Comparison of ENCODE assay signal across 10 cellular contexts in genomic region chr11:118264568-118265470, GRCh38. TPM values are rescaled to one million over a fixed set of nuclear protein-coding genes. Genes with fewer than 3 reads are reported as not detected.
A peak's percentile ranks its signal among the peaks of the same experiment; 100 is the strongest.
DNase-seq lines count a peak whose midpoint lies in the region; ATAC-seq and TF ChIP-seq lines count a peak whose summit lies in the region.
"Had no signal": no experiment of that assay in that cellular context is flagged by ENCODE, and none has a peak within 500 bp of the region (broad histone marks: within the 10 kb centered on the region; RNA-seq: fewer than 3 reads in every experiment).

No MANE protein-coding gene starts in this region.

- ATAC-seq in GM18519 (IDR thresholded peaks at IDR 0.05; ENCODE audit: low FRiP score, unreplicated experiment), result no peak

- H3K27ac ChIP-seq in H9 (ENCODE audit: insufficient read length, low read depth, low read length), result no peak overlapping the region
- H3K27ac ChIP-seq in WERI-Rb-1, result peak overlapping the region; percentile 14; the same call in 1 of the 2 replicates
- H3K27ac ChIP-seq in iPS DF 6.9 (ENCODE audit: low read length), result no peak overlapping the region
- H3K27ac ChIP-seq in dorsolateral prefrontal cortex, result no peak overlapping the region

- H3K9me3 Mint-ChIP-seq in H9, result no peaks in the 10 kb centered on the region; a peak in 1 of 5 replicates

- H3K4me1 Mint-ChIP-seq in H9, result peaks cover 25 to 37% of the 10 kb centered on the region in 2 experiments

- H3K56ac ChIP-seq in H9 (ENCODE audit: insufficient read length, low read depth, low read length), result no peak overlapping the region

- no peak overlapping the region for H4K8ac ChIP-seq in H9 (replicated peaks; ENCODE audit: insufficient read length, low read depth, low read length)

- H2BK120ac ChIP-seq in H9 (ENCODE audit: low read depth, low read length, poor library complexity, severe bottlenecking), result no peak overlapping the region

- TF ChIP-seq CTCF in H9 (conservative IDR thresholded peaks at IDR 0.05) (0 out of 3 replicates have a peak, but pooled peaks have one; percentile 2), WERI-Rb-1 (IDR thresholded peaks at IDR 0.05; ENCODE audit: low read depth, low read length) (no peak), dorsolateral prefrontal cortex (IDR thresholded peaks at IDR 0.05 in 54 of 56, conservative IDR thresholded peaks at IDR 0.05 in 2 of 56; ENCODE audit: low read depth in 1 of 56, partially characterized antibody in 56 of 56) (no peak)

- intact Hi-C loops in dorsolateral prefrontal cortex (cut with DNase I), result no loop called here

- no peak overlapping the region for H2AK5ac ChIP-seq in H9 (ENCODE audit: insufficient read length, low read length)

- H2BK12ac ChIP-seq in H9 (ENCODE audit: insufficient read length, low read depth, low read length), result no peak overlapping the region

- peaks cover 94% of the 10 kb centered on the region for H3K27me3 Mint-ChIP-seq in H9 (ENCODE audit: low read depth)

- no peak overlapping the region for H3K23ac ChIP-seq in H9 (ENCODE audit: insufficient read length, low read depth, low read length)

- no peak overlapping the region for H2BK15ac ChIP-seq in H9 (ENCODE audit: low read depth, low read length)

- peak overlapping the region; percentile 0 for H2AFZ ChIP-seq in H9 (ENCODE audit: low read length)

- no peak overlapping the region for H2BK5ac ChIP-seq in H9 (ENCODE audit: insufficient read length, low read length)

- H3K23me2 ChIP-seq in H9 (ENCODE audit: insufficient read length, low read depth, low read length, poor library complexity, severe bottlenecking), result peaks cover 4% of the 10 kb centered on the region

- H2BK20ac ChIP-seq in H9 (ENCODE audit: low read depth, low read length, poor library complexity, severe bottlenecking), result no peak overlapping the region

- peak overlapping the region in 2 of 3 experiments; percentile 17 to 62; a peak in 4 of 7 replicates for H3K27ac Mint-ChIP-seq in H9

- no peaks in the 10 kb centered on the region for H3K79me1 ChIP-seq in H9 (ENCODE audit: insufficient read depth, low read depth, low read length, poor library complexity, severe bottlenecking)

- no peak overlapping the region for H3K18ac ChIP-seq in H9 (ENCODE audit: insufficient read length, low read depth, low read length)

- no peak overlapping the region for H3K9ac ChIP-seq in H9 (ENCODE audit: extremely low read depth, insufficient read length, low read length)

- H3K9me3 ChIP-seq in H9 (ENCODE audit: control insufficient read depth, low read depth, low read length) (no peaks in the 10 kb centered on the region), WERI-Rb-1 (ENCODE audit: severe bottlenecking) (no peaks in the 10 kb centered on the region), iPS DF 6.9 (ENCODE audit: control insufficient read depth, insufficient read depth, low read length) (no peaks in the 10 kb centered on the region)

- peaks cover 8% of the 10 kb centered on the region; the same call in 1 of the 2 replicates for H3K27me3 ChIP-seq in H9 (ENCODE audit: insufficient read depth, low read length)
- no peaks in the 10 kb centered on the region for H3K27me3 ChIP-seq in WERI-Rb-1 (ENCODE audit: insufficient read depth, low read depth, severe bottlenecking)
- H3K27me3 ChIP-seq in iPS DF 6.9 (ENCODE audit: control insufficient read depth, insufficient read depth, low read length), result peaks cover 4% of the 10 kb centered on the region; the same call in 1 of the 2 replicates
- peaks cover 0 to 95% (median 50%) of the 10 kb centered on the region in 45 donors for H3K27me3 ChIP-seq in dorsolateral prefrontal cortex

- H3K4ac ChIP-seq in H9 (ENCODE audit: low read depth, low read length), result no peak overlapping the region

- H4K5ac ChIP-seq in H9 (ENCODE audit: insufficient read length, low read depth, low read length), result no peak overlapping the region

- no peaks in the 10 kb centered on the region; the same call in none of the 2 replicates for H3K4me1 ChIP-seq in H9 (ENCODE audit: insufficient read depth, low read length)
- no peaks in the 10 kb centered on the region for H3K4me1 ChIP-seq in iPS DF 6.9 (ENCODE audit: control insufficient read depth, insufficient read depth, low read length)

- H3K14ac ChIP-seq in H9 (ENCODE audit: insufficient read depth, low read length), result no peak overlapping the region

- H3K36me3 ChIP-seq in WERI-Rb-1 (no peaks in the 10 kb centered on the region), iPS DF 6.9 (ENCODE audit: control insufficient read depth, insufficient read depth, low read length) (no peaks in the 10 kb centered on the region)

- no CpG with 5 or more reads among the region's 14 CpGs for WGBS in H9 (ENCODE audit: extremely low coverage, insufficient read length, low lambda C conversion rate)
- no CpG with 5 or more reads among the region's 14 CpGs for WGBS in iPS DF 6.9 (ENCODE audit: insufficient coverage, insufficient read length)

- no peak overlapping the region for H4K91ac ChIP-seq in H9 (ENCODE audit: insufficient read length, low read depth, low read length)

- H3T11ph ChIP-seq in H9 (ENCODE audit: low read length), result no peak overlapping the region

- H4K20me1 ChIP-seq in H9 (ENCODE audit: control insufficient read depth, insufficient read depth, insufficient read length), result no peaks in the 10 kb centered on the region

- DNase-seq in H9, result no peak
- DNase-seq in WERI-Rb-1, result peak; percentile 30
- no peak for DNase-seq in iPS DF 6.9 (ENCODE audit: low read depth, low spot score)
- DNase-seq in retina, result peak; percentile 14
- DNase-seq in dorsolateral prefrontal cortex, result no peak
- DNase-seq in CD1c-positive myeloid dendritic cell (ENCODE audit: extremely low spot score), result no peak
- no peak for DNase-seq in DMS79 (lab: John Stamatoyannopoulos, UW)
- DNase-seq: NCI-H446 treated with DMSO at 0.1 percent for 48 hours had no signal

- H3K79me2 ChIP-seq in H9 (ENCODE audit: insufficient read depth, low read length), result no peaks in the 10 kb centered on the region

- peak overlapping the region; percentile 62 to 69 for H3K4me3 Mint-ChIP-seq in H9

- peak overlapping the region; percentile 55 for H3K4me2 ChIP-seq in H9 (ENCODE audit: insufficient read depth, insufficient read length, low read length)

- H3K4me3 ChIP-seq in WERI-Rb-1 (ENCODE audit: low read depth, low read length) (no peak overlapping the region), iPS DF 6.9 (ENCODE audit: low read length) (peak overlapping the region; percentile 25; the same call in 1 of the 2 replicates), dorsolateral prefrontal cortex (peak overlapping the region in 23 of 59 donors; percentile 8 to 52 (median 36))

- H3K36me3 Mint-ChIP-seq in H9 (ENCODE audit: insufficient read depth in 1 of 3, low read depth in 3 of 3), result no peaks in the 10 kb centered on the region

RNA-seq across cellular contexts. Expression of gene MPZL2, which starts 0.7 kb away (rescaled TPM):
- total RNA-seq in H9 (2021) (0.26 and 0.55 TPM in 2 replicates), dorsolateral prefrontal cortex (10 to 100 TPM in 11 of 120 experiments, 1 to 10 TPM in 98, under 1 TPM in 10, not detected in 1; 0.48 to 22.0 (median 4.5) TPM)

RNA-seq across cellular contexts. Expression of gene MPZL3, which starts 12.7 kb away (rescaled TPM):
- total RNA-seq in H9 (2021) (2.1 and 2.6 TPM in 2 replicates), dorsolateral prefrontal cortex (1 to 10 TPM in 50 of 120 experiments, under 1 TPM in 70; 0.24 to 2.4 (median 0.86) TPM)

RNA-seq across cellular contexts. Expression of gene CD3E, which starts 39.7 kb away (rescaled TPM):
- not detected in 2 replicates for total RNA-seq in H9 (2021)
- 1 to 10 TPM in 6 of 120 experiments, under 1 TPM in 38, not detected in 76; 0.28 to 3.6 (median 0.60) TPM for total RNA-seq in dorsolateral prefrontal cortex
- total RNA-seq: dermis microvascular lymphatic vessel endothelial cell had no signal

RNA-seq across cellular contexts. Expression of gene JAML, which starts 40.0 kb away (rescaled TPM):
- total RNA-seq in H9 (2021) (0.35 and 0.48 TPM in 2 replicates), dorsolateral prefrontal cortex (1 to 10 TPM in 54 of 120 experiments, under 1 TPM in 59, not detected in 7; 0.10 to 5.0 (median 0.98) TPM)

Comparison
In these comparisons a context has a peak if more than half of its experiments do, and no peak if none do; other contexts are left out.
1. DNase-seq: peak in WERI-Rb-1 (single experiment) and retina (single experiment); none in H9 (single experiment), iPS DF 6.9 (single experiment), dorsolateral prefrontal cortex (0 of 10), CD1c-positive myeloid dendritic cell (single experiment) and DMS79 (single experiment).